Comparison of ENCODE assay signal across 18 cellular contexts in genomic region chr19:41222240-41222639, GRCh38. TPM values are rescaled to one million over a fixed set of nuclear protein-coding genes. Genes with fewer than 3 reads are reported as not detected.
A peak's percentile ranks its signal among the peaks of the same experiment; 100 is the strongest.
DNase-seq lines count a peak whose midpoint lies in the region; ATAC-seq and TF ChIP-seq lines count a peak whose summit lies in the region.
"Had no signal": no experiment of that assay in that cellular context is flagged by ENCODE, and none has a peak within 500 bp of the region (broad histone marks: within the 10 kb centered on the region; RNA-seq: fewer than 3 reads in every experiment).

No MANE protein-coding gene starts in this region.

- CTCF ChIA-PET in WTC11 (lab: Charles Lee), result no interaction called here

- no peak for TF ChIP-seq CTCF in HFF-Myc (IDR thresholded peaks at IDR 0.05; ENCODE audit: low read depth, low read length, missing control alignments)
- TF ChIP-seq CTCF in WTC11 (IDR thresholded peaks at IDR 0.05), result no peak
- no peak for TF ChIP-seq CTCF in glutamatergic neuron (IDR thresholded peaks at IDR 0.05; ENCODE audit: partially characterized antibody, unreplicated experiment)
- TF ChIP-seq CTCF in smooth muscle cell (IDR thresholded peaks at IDR 0.05; ENCODE audit: borderline replicate concordance, insufficient read depth, poor library complexity, severe bottlenecking), result no peak

- H3K4me3 Mint-ChIP-seq in WTC11 (no peak overlapping the region), glutamatergic neuron (ENCODE audit: unreplicated experiment) (peak overlapping the region; percentile 59)
- H3K4me3 Mint-ChIP-seq: activated T-cell treated with anti-CD3 and anti-CD28 coated beads, Interleukin-2, amount 50 U/mL, for 4 hours had no signal

- no peak for DNase-seq in HFF-Myc (ENCODE audit: extremely low read depth, low read depth)
- DNase-seq in WTC11 (ENCODE audit: low spot score), result no peak
- DNase-seq in glutamatergic neuron, result no peak
- no peak for DNase-seq in smooth muscle cell (lab: John Stamatoyannopoulos, UW; ENCODE audit: unreplicated experiment)
- DNase-seq in NCI-H1048 (lab: John Stamatoyannopoulos, UW), result no peak
- DNase-seq in A172 (ENCODE audit: low spot score), result no peak
- no peak for DNase-seq in hippocampal formation (lab: John Stamatoyannopoulos, UW)
- DNase-seq: activated CD4-positive, CD25-positive, alpha-beta regulatory T cell treated with anti-CD3 and anti-CD28 coated beads, Interleukin-2, amount 50 U/mL, for 72 hours; activated T-cell treated with anti-CD3 and anti-CD28 coated beads, Interleukin-2, amount 50 U/mL, for 4 hours; amniotic stem cell; NCI-H1436; NCI-H446 treated with DMSO at 0.1 percent for 48 hours; uterus had no signal

- WGBS in smooth muscle cell (ENCODE audit: low lambda C conversion rate), result 93% methylated on average over 10 of the region's 10 CpGs

- POLR2A ChIA-PET in WTC11 (lab: Charles Lee), result no interaction called here

- peak overlapping the region; percentile 99 for H3K27ac ChIP-seq in smooth muscle cell (ENCODE audit: low read depth)
- H3K27ac ChIP-seq: C4-2B, parathyroid adenoma had no signal

- peaks cover 23% of the 10 kb centered on the region for H3K4me1 ChIP-seq in smooth muscle cell (ENCODE audit: low read depth)

- H3K4me1 Mint-ChIP-seq in WTC11 (peaks cover 58% of the 10 kb centered on the region), glutamatergic neuron (ENCODE audit: low read depth, unreplicated experiment) (peaks cover 4% of the 10 kb centered on the region)

- H3K9ac ChIP-seq in smooth muscle cell (ENCODE audit: low read depth), result no peak overlapping the region
- H3K9ac ChIP-seq: parathyroid adenoma had no signal

- no peaks in the 10 kb centered on the region for H4K20me1 ChIP-seq in smooth muscle cell (ENCODE audit: low read depth)

- ATAC-seq in WTC11, result no peak
- ATAC-seq in GM21360 (IDR thresholded peaks at IDR 0.05; ENCODE audit: unreplicated experiment), result no peak
- ATAC-seq: activated T-cell treated with anti-CD3 and anti-CD28 coated beads, Interleukin-2, amount 50 U/mL, for 4 hours; K562 had no signal

- peak overlapping the region; percentile 32; the same call in 1 of the 2 replicates for H3K27ac Mint-ChIP-seq in WTC11
- no peak overlapping the region for H3K27ac Mint-ChIP-seq in glutamatergic neuron (ENCODE audit: unreplicated experiment)

- H3K9me3 Mint-ChIP-seq in WTC11 (no peaks in the 10 kb centered on the region), glutamatergic neuron (ENCODE audit: unreplicated experiment) (peaks cover 3% of the 10 kb centered on the region)
- H3K9me3 Mint-ChIP-seq: activated T-cell treated with anti-CD3 and anti-CD28 coated beads, Interleukin-2, amount 50 U/mL, for 4 hours had no signal

- no peak overlapping the region for H2AFZ ChIP-seq in smooth muscle cell (ENCODE audit: low read depth)
- H2AFZ ChIP-seq: parathyroid adenoma had no signal

- H3F3A ChIP-seq in smooth muscle cell (ENCODE audit: low read depth), result peaks cover 25% of the 10 kb centered on the region

- no peaks in the 10 kb centered on the region for H3K36me3 ChIP-seq in smooth muscle cell (ENCODE audit: low read depth)
- H3K36me3 ChIP-seq: uterus had no signal

- no peaks in the 10 kb centered on the region for H3K27me3 ChIP-seq in smooth muscle cell (ENCODE audit: low read depth)
- H3K27me3 ChIP-seq: uterus had no signal

- no peaks in the 10 kb centered on the region for H3K9me3 ChIP-seq in smooth muscle cell (replicated peaks; ENCODE audit: low read depth)
- H3K9me3 ChIP-seq: uterus had no signal

- H3K36me3 Mint-ChIP-seq in WTC11 (peaks cover 9% of the 10 kb centered on the region), glutamatergic neuron (ENCODE audit: unreplicated experiment) (peaks cover 6% of the 10 kb centered on the region)

- H3K27me3 Mint-ChIP-seq in WTC11 (ENCODE audit: low read depth), result no peaks in the 10 kb centered on the region
- peaks cover 22% of the 10 kb centered on the region for H3K27me3 Mint-ChIP-seq in glutamatergic neuron (ENCODE audit: unreplicated experiment)

- no peak overlapping the region for H3K4me2 ChIP-seq in smooth muscle cell

- H3K79me2 ChIP-seq in smooth muscle cell (ENCODE audit: low read depth), result peaks cover 7% of the 10 kb centered on the region
- H3K79me2 ChIP-seq: parathyroid adenoma had no signal

- H3K4me3 ChIP-seq in HFF-Myc (replicated peaks; ENCODE audit: low read depth, low read length) (peak overlapping the region; percentile 69), smooth muscle cell (no peak overlapping the region)
- H3K4me3 ChIP-seq: K562, uterus had no signal

TF ChIP-seq in WTC11, 78 proteins besides CTCF, POLR2A, EP300 and RAD21 (continues in another document):
- TF ChIP-seq ZNF671 (CRISPR knock-in tag; IDR thresholded peaks at IDR 0.05) (no peak), ZNF317 (CRISPR knock-in tag; IDR thresholded peaks at IDR 0.05; ENCODE audit: borderline replicate concordance, low read depth) (no peak), SMAD3 (CRISPR knock-in tag; IDR thresholded peaks at IDR 0.05; ENCODE audit: borderline replicate concordance) (no peak), FOXJ3 (CRISPR knock-in tag; IDR thresholded peaks at IDR 0.05; ENCODE audit: borderline replicate concordance) (no peak), ZNF138 (CRISPR knock-in tag; conservative IDR thresholded peaks at IDR 0.05) (no peak), E2F4 (CRISPR knock-in tag; IDR thresholded peaks at IDR 0.05; ENCODE audit: borderline replicate concordance, low read depth) (no peak), HMGA2 (CRISPR knock-in tag; IDR thresholded peaks at IDR 0.05) (no peak), E2F5 (CRISPR knock-in tag; IDR thresholded peaks at IDR 0.05) (no peak), OVOL2 (CRISPR knock-in tag; IDR thresholded peaks at IDR 0.05; ENCODE audit: borderline replicate concordance) (no peak), JAZF1 (CRISPR knock-in tag; IDR thresholded peaks at IDR 0.05) (no peak), IRF2 (CRISPR knock-in tag; IDR thresholded peaks at IDR 0.05; ENCODE audit: borderline replicate concordance, low read depth) (no peak), ZNF512 (CRISPR knock-in tag; IDR thresholded peaks at IDR 0.05; ENCODE audit: borderline replicate concordance) (no peak), FOXK1 (CRISPR knock-in tag; IDR thresholded peaks at IDR 0.05) (no peak), SOX15 (CRISPR knock-in tag; IDR thresholded peaks at IDR 0.05) (no peak), FOXP1 (CRISPR knock-in tag; IDR thresholded peaks at IDR 0.05; ENCODE audit: borderline replicate concordance) (no peak), HMGXB4 (CRISPR knock-in tag; IDR thresholded peaks at IDR 0.05) (no peak)

RNA-seq across cellular contexts. Expression of gene AXL, which starts 3.2 kb away (rescaled TPM):
- total RNA-seq in WTC11 (2021) (25.0 to 27.3 TPM (median 27.0 TPM) in 3 replicates), glutamatergic neuron (ENCODE audit: unreplicated experiment) (not detected), smooth muscle cell (71.2 and 76.8 TPM in 2 replicates)
- 16.9 and 27.0 TPM in 2 replicates for polyA plus RNA-seq in smooth muscle cell
- 418 and 457 TPM in 2 replicates for total RNA-seq in A172 (2014; rRNA removed; shearing (Covaris generic))

RNA-seq across cellular contexts. Expression of gene CYP2S1, which starts 29.2 kb away (rescaled TPM):
- total RNA-seq in WTC11 (2021), result 173 to 191 TPM (median 188 TPM) in 3 replicates
- 6.0 TPM for total RNA-seq in glutamatergic neuron (ENCODE audit: unreplicated experiment)
- total RNA-seq in smooth muscle cell, result 0.18 and 0.63 TPM in 2 replicates
- 1.8 and 6.1 TPM in 2 replicates for polyA plus RNA-seq in smooth muscle cell
- total RNA-seq in A172 (2014; rRNA removed; shearing (Covaris generic)), result 1.4 and 9.2 TPM in 2 replicates
- total RNA-seq: lung microvascular endothelial cell had no signal

RNA-seq across cellular contexts. Expression of gene HNRNPUL1, which starts 41.9 kb away (rescaled TPM):
- total RNA-seq in WTC11 (2021) (246 to 282 TPM (median 257 TPM) in 3 replicates), glutamatergic neuron (ENCODE audit: unreplicated experiment) (201 TPM), smooth muscle cell (78.6 and 101 TPM in 2 replicates)
- 121 and 125 TPM in 2 replicates for polyA plus RNA-seq in smooth muscle cell
- total RNA-seq in A172 (2014; rRNA removed; shearing (Covaris generic)), result 168 and 204 TPM in 2 replicates

Comparison
In these comparisons a context has a peak if more than half of its experiments do, and no peak if none do; other contexts are left out.
1. RNA of gene AXL, which starts 3.2 kb away (total RNA-seq): 418 to 457 TPM in A172, 71.2 to 76.8 TPM in smooth muscle cell and 25.0 to 27.3 TPM in WTC11; not detected in glutamatergic neuron (single experiment); every median in the first group is over 10 times any median in the second.
2. RNA of gene CYP2S1, which starts 29.2 kb away (total RNA-seq): 173 to 191 TPM in WTC11; 1.4 to 9.2 TPM in A172, 6.0 TPM in glutamatergic neuron (single experiment) and 0.18 to 0.63 TPM in smooth muscle cell; every median in the first group is over 10 times any median in the second.